27 cellular contexts compared by ENCODE assay signal in genomic region chr7:72099784-72100183, GRCh38.
DNase-seq lines count a peak whose midpoint lies in the region; ATAC-seq, FAIRE-seq and TF ChIP-seq lines count a peak whose summit lies in the region.
"Had no signal": no experiment of that assay in that cellular context is flagged by ENCODE, and none has a peak within 500 bp of the region (broad histone marks: within the 10 kb centered on the region; RNA-seq: fewer than 3 reads in every experiment).

No MANE protein-coding gene starts in this region.

- no peaks in the 10 kb centered on the region for H3K36me3 Mint-ChIP-seq in Caco-2 (ENCODE audit: insufficient read depth, unreplicated experiment)
- H3K36me3 Mint-ChIP-seq: IgD-negative memory B cell; naive thymus-derived CD8-positive, alpha-beta T cell had no signal

- H3K27ac Mint-ChIP-seq in Caco-2 (ENCODE audit: unreplicated experiment) = no peak overlapping the region
- H3K27ac Mint-ChIP-seq: B cell; IgD-negative memory B cell; naive thymus-derived CD8-positive, alpha-beta T cell had no signal

- H3K27me3 Mint-ChIP-seq in Caco-2 (ENCODE audit: insufficient read depth, unreplicated experiment) = no peaks in the 10 kb centered on the region
- H3K27me3 Mint-ChIP-seq: B cell, IgD-negative memory B cell had no signal

- TF ChIP-seq CTCF in D721Med (IDR thresholded peaks at IDR 0.05; ENCODE audit: insufficient read depth, missing control alignments) = no peak
- no peak for TF ChIP-seq CTCF in vagina (IDR thresholded peaks at IDR 0.05)
- TF ChIP-seq CTCF in breast epithelium (IDR thresholded peaks at IDR 0.05) = no peak
- no peak for TF ChIP-seq CTCF in Caco-2 (IDR thresholded peaks at IDR 0.05; ENCODE audit: insufficient read depth in 1 of 2, low read depth in 1 of 2, low read length in 1 of 2, severe bottlenecking in 1 of 2, unreplicated experiment in 1 of 2)

- DNase-seq in D721Med (ENCODE audit: insufficient read length, low spot score) = no peak
- peak; percentile 14 for DNase-seq in NCI-H69 (lab: John Stamatoyannopoulos, UW)
- peak; percentile 93 for DNase-seq in fibroblast of peridontal ligament (ENCODE audit: extremely low read depth)
- DNase-seq in vagina (ENCODE audit: extremely low spot score in 2 of 2) = peak in 1 of 2 donors; percentile 10
- no peak for DNase-seq in breast epithelium (ENCODE audit: low spot score in 2 of 2)
- DNase-seq in Caco-2 = no peak
- DNase-seq: activated CD4-positive, alpha-beta T cell treated with anti-CD3 and anti-CD28 coated beads, Interleukin-2, amount 50 U/mL, for 48 hours; activated T-cell treated with anti-CD3 and anti-CD28 coated beads, Interleukin-2, amount 50 U/mL, for 48 hours; central memory CD4-positive, alpha-beta T cell; GDM1; GOT3; lower lobe of right lung; naive thymus-derived CD8-positive, alpha-beta T cell; NCI-H1048; NCI-H510A; NK-92 treated with Interleukin-12 subunit alpha and Interleukin-12 subunit beta, amount 100 ng/mL, for 24 hours; nucleus accumbens; right lobe of liver; stimulated activated CD4-positive, alpha-beta T cell treated with anti-CD3 and anti-CD28 coated beads, Interleukin-4, amount 100 ng/mL, for 24 hours; tibial artery had no signal

- H3K27ac ChIP-seq in vagina (peak overlapping the region; percentile 62), breast epithelium (no peak overlapping the region)
- H3K27ac ChIP-seq: lower lobe of right lung, prostate gland, right lobe of liver, tibial artery had no signal

- TF ChIP-seq POLR2A in vagina (IDR thresholded peaks at IDR 0.05) (no peak), breast epithelium (IDR thresholded peaks at IDR 0.05) (no peak)

- H3K4me3 ChIP-seq in vagina = no peak overlapping the region
- H3K4me3 ChIP-seq in breast epithelium = no peak overlapping the region
- H3K4me3 ChIP-seq in Caco-2 (ENCODE audit: low read depth, low read length) = no peak overlapping the region
- H3K4me3 ChIP-seq: lower lobe of right lung, prostate gland, right lobe of liver, tibial artery had no signal

- H3K4me1 Mint-ChIP-seq in Caco-2 (ENCODE audit: low read depth, unreplicated experiment) = no peaks in the 10 kb centered on the region
- H3K4me1 Mint-ChIP-seq: B cell, IgD-negative memory B cell had no signal

- no peaks in the 10 kb centered on the region for H3K9me3 ChIP-seq in vagina
- no peaks in the 10 kb centered on the region for H3K9me3 ChIP-seq in breast epithelium
- H3K9me3 ChIP-seq in Caco-2 = no peaks in the 10 kb centered on the region
- H3K9me3 ChIP-seq: lower lobe of right lung, prostate gland, right lobe of liver, tibial artery had no signal

- peak; percentile 48 for FAIRE-seq in D721Med (lab: Jason Lieb, UNC)
- FAIRE-seq: frontal cortex had no signal

- POLR2A ChIA-PET in Caco-2 (lab: Charles Lee) = no interaction called here

- no peaks in the 10 kb centered on the region for H3K9me3 Mint-ChIP-seq in Caco-2 (ENCODE audit: unreplicated experiment)

- H3K4me1 ChIP-seq in vagina = peaks cover 10% of the 10 kb centered on the region
- H3K4me1 ChIP-seq in breast epithelium = no peaks in the 10 kb centered on the region
- no peaks in the 10 kb centered on the region for H3K4me1 ChIP-seq in Caco-2
- H3K4me1 ChIP-seq: lower lobe of right lung, prostate gland, right lobe of liver had no signal

- CTCF ChIA-PET in Caco-2 (lab: Charles Lee) = no interaction called here

- H3K36me3 ChIP-seq in vagina = no peaks in the 10 kb centered on the region
- no peaks in the 10 kb centered on the region for H3K36me3 ChIP-seq in breast epithelium
- H3K36me3 ChIP-seq in Caco-2 (ENCODE audit: control insufficient read depth, insufficient read depth, low read length) = no peaks in the 10 kb centered on the region
- H3K36me3 ChIP-seq: lower lobe of right lung, prostate gland, right lobe of liver, tibial artery had no signal

- no TSS peak for BruUV-seq in Caco-2 (replicated peaks; lab: Mats Ljungman, UMichigan)

- intact Hi-C loops in vagina (cut with DNase I) (no loop called here), breast epithelium (cut with DNase I; ENCODE audit: low total_unique reads) (no loop called here), Caco-2 (cut with micrococcal nuclease; ENCODE audit: unreplicated experiment) (no loop called here)

- H3K27me3 ChIP-seq in vagina (no peaks in the 10 kb centered on the region), breast epithelium (no peaks in the 10 kb centered on the region), Caco-2 (replicated peaks; ENCODE audit: control insufficient read depth, insufficient read depth, low read length) (no peaks in the 10 kb centered on the region)
- H3K27me3 ChIP-seq: right lobe of liver, tibial artery had no signal

- H3K4me3 Mint-ChIP-seq in Caco-2 (ENCODE audit: unreplicated experiment) = no peak overlapping the region
- H3K4me3 Mint-ChIP-seq: B cell; IgD-negative memory B cell; naive thymus-derived CD8-positive, alpha-beta T cell had no signal

- ATAC-seq in HG03442 (IDR thresholded peaks at IDR 0.05; ENCODE audit: unreplicated experiment) = no peak
- ATAC-seq: activated CD4-positive, CD25-positive, alpha-beta regulatory T cell treated with anti-CD3 and anti-CD28 coated beads, Interleukin-2, amount 50 U/mL, for 24 hours; esophagus mucosa; lower lobe of right lung; naive thymus-derived CD8-positive, alpha-beta T cell; right lobe of liver had no signal

Comparison
In these comparisons a context has a peak if more than half of its experiments do, and no peak if none do; other contexts are left out.
1. DNase-seq: peak in NCI-H69 (single experiment) and fibroblast of peridontal ligament (single experiment); none in D721Med (single experiment), breast epithelium (0 of 2) and Caco-2 (0 of 2).